ENCODE assay signal across 8 cellular contexts in genomic region chr6:170291271-170292110, GRCh38. TPM values are rescaled to one million over a fixed set of nuclear protein-coding genes. Genes with fewer than 3 reads are reported as not detected.
DNase-seq lines count a peak whose midpoint lies in the region; ATAC-seq and TF ChIP-seq lines count a peak whose summit lies in the region.

No MANE protein-coding gene starts in this region.

- H3K9me3 ChIP-seq in A673 (ENCODE audit: low read depth, low read length, poor library complexity, severe bottlenecking) (no peaks in the 10 kb centered on the region), mononuclear cell (ENCODE audit: low read depth, low read length) (no peaks in the 10 kb centered on the region), tibial nerve (no peaks in the 10 kb centered on the region)

- peak overlapping the region; percentile 76 for H3K4me3 ChIP-seq in A673 (ENCODE audit: low read depth, low read length, poor library complexity, severe bottlenecking)
- H3K4me3 ChIP-seq in epithelial cell of proximal tubule (ENCODE audit: low read depth, low read length) = peak overlapping the region; percentile 30
- peak overlapping the region; percentile 20 for H3K4me3 ChIP-seq in mononuclear cell (ENCODE audit: low read length)
- peak overlapping the region; percentile 48 to 88 (median 68) for H3K4me3 ChIP-seq in tibial nerve

- peaks cover 34% of the 10 kb centered on the region for H3K4me1 ChIP-seq in A673 (ENCODE audit: insufficient read depth, low read length, poor library complexity, severe bottlenecking)
- peaks cover 75% of the 10 kb centered on the region for H3K4me1 ChIP-seq in mononuclear cell (ENCODE audit: insufficient read depth, low read length)
- peaks cover 0 to 94% (median 60%) of the 10 kb centered on the region in 4 donors for H3K4me1 ChIP-seq in tibial nerve

- ATAC-seq in GM19372 (IDR thresholded peaks at IDR 0.05; ENCODE audit: low read depth, unreplicated experiment) = peak; percentile 35
- no peak for ATAC-seq in GM19463 (IDR thresholded peaks at IDR 0.05; ENCODE audit: unreplicated experiment)

- BruUV-seq in A673 (replicated peaks; lab: Mats Ljungman, UMichigan) = no TSS peak

- TF ChIP-seq POLR2A in tibial nerve (IDR thresholded peaks at IDR 0.05) = no peak

- POLR2A ChIA-PET in A673 (lab: Charles Lee; ENCODE audit: low non-redundant PET) = no interaction called here

- H3K27me3 ChIP-seq in A673 (replicated peaks; ENCODE audit: insufficient read depth, low read depth, low read length, poor library complexity) = peaks cover 79% of the 10 kb centered on the region
- H3K27me3 ChIP-seq in mononuclear cell (ENCODE audit: insufficient read depth, low read length) = peaks cover 76% of the 10 kb centered on the region
- peaks cover 6 to 81% of the 10 kb centered on the region in 2 donors for H3K27me3 ChIP-seq in tibial nerve

- H3K27ac ChIP-seq in A673 (ENCODE audit: low read depth, low read length, poor library complexity, severe bottlenecking) (no peak overlapping the region), tibial nerve (peak overlapping the region in 2 of 4 donors; percentile 66 to 71)

- WGBS in tibial nerve, 2 donors = 2% methylated on average over 67 to 85 of the region's 87 CpGs

- no peaks in the 10 kb centered on the region for H3K36me3 ChIP-seq in A673 (ENCODE audit: insufficient read depth, low read length, poor library complexity, severe bottlenecking)
- no peaks in the 10 kb centered on the region for H3K36me3 ChIP-seq in tibial nerve

- no peak for TF ChIP-seq EP300 in tibial nerve (IDR thresholded peaks at IDR 0.05)

- DNase-seq in A673 (ENCODE audit: low spot score) (peak; percentile 62), NCI-H2029 treated with DMSO at 0.1 percent for 48 hours (lab: John Stamatoyannopoulos, UW) (peak; percentile 73), epithelial cell of proximal tubule (ENCODE audit: low read depth) (no peak), tibial nerve (ENCODE audit: low spot score in 2 of 2) (peak in 1 of 2 donors; percentile 51)
- peak; percentile 28 to 43 for DNase-seq in activated CD4-positive, alpha-beta T cell treated with anti-CD3 and anti-CD28 coated beads, Interleukin-2, amount 50 U/mL, for 48 hours

- 0 out of 2 replicates have a peak, but pooled peaks have one; percentile 20 for TF ChIP-seq CTCF in A673 (conservative IDR thresholded peaks at IDR 0.05; ENCODE audit: low read depth, low read length)
- no peak for TF ChIP-seq CTCF in epithelial cell of proximal tubule (conservative IDR thresholded peaks at IDR 0.05; ENCODE audit: low read depth, low read length)
- TF ChIP-seq CTCF in tibial nerve (IDR thresholded peaks at IDR 0.05) = no peak

- CTCF ChIA-PET in A673 (lab: Charles Lee) = interaction anchor here (0.5 kb wide), 1 partner anchor 10 kb away, joined by 3 read pairs; no protein-coding TSS in a partner anchor

- intact Hi-C loops in A673 (cut with micrococcal nuclease; ENCODE audit: unreplicated experiment) = loop anchor here (2.0 to 10.0 kb wide), 4 partner anchors 223 to 501 kb away; no protein-coding TSS in a partner anchor

RNA-seq across cellular contexts. Expression of gene DLL1, which starts 0.6 kb away (rescaled TPM):
- 1.1 and 1.2 TPM in 2 replicates for total RNA-seq in A673 (2021)
- total RNA-seq in epithelial cell of proximal tubule = 1.4 and 1.7 TPM in 2 replicates
- total RNA-seq in mononuclear cell = 1.8 TPM
- 1 to 10 TPM; 3.3 to 7.9 (median 6.6) TPM for total RNA-seq in tibial nerve

RNA-seq across cellular contexts. Expression of gene FAM120B, which starts 15.1 kb away (rescaled TPM):
- 30.3 and 31.6 TPM in 2 replicates for total RNA-seq in A673 (2021)
- total RNA-seq in epithelial cell of proximal tubule = 5.0 and 7.0 TPM in 2 replicates
- total RNA-seq in mononuclear cell = 18.7 TPM
- total RNA-seq in tibial nerve = 10 to 100 TPM; 26.0 to 35.4 (median 32.1) TPM

Comparison
In these comparisons a context has a peak if more than half of its experiments do, and no peak if none do; other contexts are left out.
1. H3K4me3 ChIP-seq: peak in every context shown above with its lines; median percentile 76 in A673; 68 in tibial nerve; 30 in epithelial cell of proximal tubule; 20 in mononuclear cell.